In genomic region chr19:58021541-58022282, GRCh38 we compare ENCODE assay signal across 2 cellular contexts.
TF ChIP-seq lines count a peak whose summit lies in the region.

No MANE protein-coding gene starts in this region.

TF ChIP-seq in HEK293, 187 proteins besides CTCF, POLR2A, EP300 and RAD21:
- TF ChIP-seq ZNF433 (tag by site-specific recombination; IDR thresholded peaks at IDR 0.05; ENCODE audit: low read depth) (no peak), TRIM28 (IDR thresholded peaks at IDR 0.05; ENCODE audit: borderline replicate concordance, low read length) (no peak), ZNF501 (tag by site-specific recombination; IDR thresholded peaks at IDR 0.05) (no peak), GLIS2 (tag by site-specific recombination; IDR thresholded peaks at IDR 0.05) (no peak), SCRT2 (tag by site-specific recombination; IDR thresholded peaks at IDR 0.05) (peak; percentile 51), ZNF654 (tag by site-specific recombination; IDR thresholded peaks at IDR 0.05; ENCODE audit: low read depth) (peak; percentile 11; the same call in 1 of the 2 replicates), MZF1 (tag by site-specific recombination; IDR thresholded peaks at IDR 0.05; ENCODE audit: borderline replicate concordance) (no peak), PATZ1 (tag by site-specific recombination; IDR thresholded peaks at IDR 0.05) (no peak)
TF ChIP-seq in HEK293: peak in this region for 2.

TF ChIP-seq in HepG2, 621 proteins besides CTCF, POLR2A, EP300 and RAD21:
- TF ChIP-seq ZNF160 (CRISPR knock-in tag; IDR thresholded peaks at IDR 0.05) = no peak
- TF ChIP-seq, protein P1, sequence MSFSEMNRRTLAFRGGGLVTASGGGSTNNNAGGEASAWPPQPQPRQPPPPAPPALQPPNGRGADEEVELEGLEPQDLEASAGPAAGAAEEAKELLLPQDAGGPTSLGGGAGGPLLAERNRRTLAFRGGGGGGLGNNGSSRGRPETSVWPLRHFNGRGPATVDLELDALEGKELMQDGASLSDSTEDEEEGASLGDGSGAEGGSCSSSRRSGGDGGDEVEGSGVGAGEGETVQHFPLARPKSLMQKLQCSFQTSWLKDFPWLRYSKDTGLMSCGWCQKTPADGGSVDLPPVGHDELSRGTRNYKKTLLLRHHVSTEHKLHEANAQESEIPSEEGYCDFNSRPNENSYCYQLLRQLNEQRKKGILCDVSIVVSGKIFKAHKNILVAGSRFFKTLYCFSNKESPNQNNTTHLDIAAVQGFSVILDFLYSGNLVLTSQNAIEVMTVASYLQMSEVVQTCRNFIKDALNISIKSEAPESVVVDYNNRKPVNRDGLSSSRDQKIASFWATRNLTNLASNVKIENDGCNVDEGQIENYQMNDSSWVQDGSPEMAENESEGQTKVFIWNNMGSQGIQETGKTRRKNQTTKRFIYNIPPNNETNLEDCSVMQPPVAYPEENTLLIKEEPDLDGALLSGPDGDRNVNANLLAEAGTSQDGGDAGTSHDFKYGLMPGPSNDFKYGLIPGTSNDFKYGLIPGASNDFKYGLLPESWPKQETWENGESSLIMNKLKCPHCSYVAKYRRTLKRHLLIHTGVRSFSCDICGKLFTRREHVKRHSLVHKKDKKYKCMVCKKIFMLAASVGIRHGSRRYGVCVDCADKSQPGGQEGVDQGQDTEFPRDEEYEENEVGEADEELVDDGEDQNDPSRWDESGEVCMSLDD (CRISPR knock-in tag; IDR thresholded peaks at IDR 0.05; ENCODE audit: borderline replicate concordance) = no peak
- no peak for TF ChIP-seq ZNF713 (CRISPR knock-in tag; IDR thresholded peaks at IDR 0.05)
- TF ChIP-seq GABPA (IDR thresholded peaks at IDR 0.05; ENCODE audit: low read depth, low read length) = no peak
- peak; percentile 43; the same call in 1 of the 2 replicates for TF ChIP-seq GABPA (CRISPR knock-in tag; IDR thresholded peaks at IDR 0.05; ENCODE audit: low read depth)
- no peak for TF ChIP-seq SSRP1 (CRISPR knock-in tag; IDR thresholded peaks at IDR 0.05)
- TF ChIP-seq ZNF121 (CRISPR knock-in tag; IDR thresholded peaks at IDR 0.05) = no peak
- no peak for TF ChIP-seq ZNF460 (CRISPR knock-in tag; IDR thresholded peaks at IDR 0.05; ENCODE audit: borderline replicate concordance)
- TF ChIP-seq NR1H2 (CRISPR knock-in tag; IDR thresholded peaks at IDR 0.05; ENCODE audit: borderline replicate concordance, low read depth) = no peak
- no peak for TF ChIP-seq RXRB (CRISPR knock-in tag; IDR thresholded peaks at IDR 0.05; ENCODE audit: borderline replicate concordance)
- no peak for TF ChIP-seq FLYWCH1 (CRISPR knock-in tag; IDR thresholded peaks at IDR 0.05)
- peak; percentile 74 for TF ChIP-seq STAG1 (CRISPR knock-in tag; IDR thresholded peaks at IDR 0.05)
- TF ChIP-seq GATA4 (IDR thresholded peaks at IDR 0.05; ENCODE audit: borderline replicate concordance, low read depth) = no peak
- peak; percentile 87 for TF ChIP-seq THAP11 (CRISPR knock-in tag; IDR thresholded peaks at IDR 0.05)
- TF ChIP-seq EZH2 (conservative IDR thresholded peaks at IDR 0.05; ENCODE audit: low read depth, low read length) = no peak
- TF ChIP-seq SMC3 (IDR thresholded peaks at IDR 0.05; ENCODE audit: low read length) = peak; percentile 27; the same call in 1 of the 2 replicates
- TF ChIP-seq RFX5 (IDR thresholded peaks at IDR 0.05; ENCODE audit: low read depth, low read length) = no peak
- TF ChIP-seq, protein P2, sequence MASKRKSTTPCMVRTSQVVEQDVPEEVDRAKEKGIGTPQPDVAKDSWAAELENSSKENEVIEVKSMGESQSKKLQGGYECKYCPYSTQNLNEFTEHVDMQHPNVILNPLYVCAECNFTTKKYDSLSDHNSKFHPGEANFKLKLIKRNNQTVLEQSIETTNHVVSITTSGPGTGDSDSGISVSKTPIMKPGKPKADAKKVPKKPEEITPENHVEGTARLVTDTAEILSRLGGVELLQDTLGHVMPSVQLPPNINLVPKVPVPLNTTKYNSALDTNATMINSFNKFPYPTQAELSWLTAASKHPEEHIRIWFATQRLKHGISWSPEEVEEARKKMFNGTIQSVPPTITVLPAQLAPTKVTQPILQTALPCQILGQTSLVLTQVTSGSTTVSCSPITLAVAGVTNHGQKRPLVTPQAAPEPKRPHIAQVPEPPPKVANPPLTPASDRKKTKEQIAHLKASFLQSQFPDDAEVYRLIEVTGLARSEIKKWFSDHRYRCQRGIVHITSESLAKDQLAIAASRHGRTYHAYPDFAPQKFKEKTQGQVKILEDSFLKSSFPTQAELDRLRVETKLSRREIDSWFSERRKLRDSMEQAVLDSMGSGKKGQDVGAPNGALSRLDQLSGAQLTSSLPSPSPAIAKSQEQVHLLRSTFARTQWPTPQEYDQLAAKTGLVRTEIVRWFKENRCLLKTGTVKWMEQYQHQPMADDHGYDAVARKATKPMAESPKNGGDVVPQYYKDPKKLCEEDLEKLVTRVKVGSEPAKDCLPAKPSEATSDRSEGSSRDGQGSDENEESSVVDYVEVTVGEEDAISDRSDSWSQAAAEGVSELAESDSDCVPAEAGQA (IDR thresholded peaks at IDR 0.05; ENCODE audit: low read depth) = no peak
- TF ChIP-seq, protein P2 (CRISPR knock-in tag; IDR thresholded peaks at IDR 0.05; ENCODE audit: borderline replicate concordance) = no peak
- TF ChIP-seq ZNF781 (CRISPR knock-in tag; IDR thresholded peaks at IDR 0.05; ENCODE audit: borderline replicate concordance, not compliant biosample characterization) = no peak
- TF ChIP-seq FIP1L1 (IDR thresholded peaks at IDR 0.05; ENCODE audit: borderline replicate concordance, insufficient read depth, low read depth, low read length) = no peak
- TF ChIP-seq GABPB1 (CRISPR knock-in tag; IDR thresholded peaks at IDR 0.05) = peak; percentile 10; the same call in 1 of the 2 replicates
- TF ChIP-seq TBP (CRISPR knock-in tag; IDR thresholded peaks at IDR 0.05) = no peak
- TF ChIP-seq CHD4 (IDR thresholded peaks at IDR 0.05; ENCODE audit: borderline replicate concordance, low read length) = no peak
- peak; percentile 57 for TF ChIP-seq NFYC (CRISPR knock-in tag; IDR thresholded peaks at IDR 0.05)
- TF ChIP-seq, protein P3, sequence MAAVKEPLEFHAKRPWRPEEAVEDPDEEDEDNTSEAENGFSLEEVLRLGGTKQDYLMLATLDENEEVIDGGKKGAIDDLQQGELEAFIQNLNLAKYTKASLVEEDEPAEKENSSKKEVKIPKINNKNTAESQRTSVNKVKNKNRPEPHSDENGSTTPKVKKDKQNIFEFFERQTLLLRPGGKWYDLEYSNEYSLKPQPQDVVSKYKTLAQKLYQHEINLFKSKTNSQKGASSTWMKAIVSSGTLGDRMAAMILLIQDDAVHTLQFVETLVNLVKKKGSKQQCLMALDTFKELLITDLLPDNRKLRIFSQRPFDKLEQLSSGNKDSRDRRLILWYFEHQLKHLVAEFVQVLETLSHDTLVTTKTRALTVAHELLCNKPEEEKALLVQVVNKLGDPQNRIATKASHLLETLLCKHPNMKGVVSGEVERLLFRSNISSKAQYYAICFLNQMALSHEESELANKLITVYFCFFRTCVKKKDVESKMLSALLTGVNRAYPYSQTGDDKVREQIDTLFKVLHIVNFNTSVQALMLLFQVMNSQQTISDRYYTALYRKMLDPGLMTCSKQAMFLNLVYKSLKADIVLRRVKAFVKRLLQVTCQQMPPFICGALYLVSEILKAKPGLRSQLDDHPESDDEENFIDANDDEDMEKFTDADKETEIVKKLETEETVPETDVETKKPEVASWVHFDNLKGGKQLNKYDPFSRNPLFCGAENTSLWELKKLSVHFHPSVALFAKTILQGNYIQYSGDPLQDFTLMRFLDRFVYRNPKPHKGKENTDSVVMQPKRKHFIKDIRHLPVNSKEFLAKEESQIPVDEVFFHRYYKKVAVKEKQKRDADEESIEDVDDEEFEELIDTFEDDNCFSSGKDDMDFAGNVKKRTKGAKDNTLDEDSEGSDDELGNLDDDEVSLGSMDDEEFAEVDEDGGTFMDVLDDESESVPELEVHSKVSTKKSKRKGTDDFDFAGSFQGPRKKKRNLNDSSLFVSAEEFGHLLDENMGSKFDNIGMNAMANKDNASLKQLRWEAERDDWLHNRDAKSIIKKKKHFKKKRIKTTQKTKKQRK (IDR thresholded peaks at IDR 0.05; ENCODE audit: low read length) = no peak
- TF ChIP-seq ZIK1 (CRISPR knock-in tag; IDR thresholded peaks at IDR 0.05; ENCODE audit: borderline replicate concordance, low read depth) = no peak
- TF ChIP-seq ZMYM4 (CRISPR knock-in tag; IDR thresholded peaks at IDR 0.05) = peak; percentile 34; the same call in 1 of the 2 replicates
- TF ChIP-seq PLRG1 (conservative IDR thresholded peaks at IDR 0.05) = no peak
- no peak for TF ChIP-seq SRF (IDR thresholded peaks at IDR 0.05; ENCODE audit: low read depth, low read length)
- TF ChIP-seq ZSCAN31 (CRISPR knock-in tag; IDR thresholded peaks at IDR 0.05; ENCODE audit: low read depth) = no peak
- TF ChIP-seq, protein P4, sequence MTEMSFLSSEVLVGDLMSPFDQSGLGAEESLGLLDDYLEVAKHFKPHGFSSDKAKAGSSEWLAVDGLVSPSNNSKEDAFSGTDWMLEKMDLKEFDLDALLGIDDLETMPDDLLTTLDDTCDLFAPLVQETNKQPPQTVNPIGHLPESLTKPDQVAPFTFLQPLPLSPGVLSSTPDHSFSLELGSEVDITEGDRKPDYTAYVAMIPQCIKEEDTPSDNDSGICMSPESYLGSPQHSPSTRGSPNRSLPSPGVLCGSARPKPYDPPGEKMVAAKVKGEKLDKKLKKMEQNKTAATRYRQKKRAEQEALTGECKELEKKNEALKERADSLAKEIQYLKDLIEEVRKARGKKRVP (CRISPR knock-in tag; IDR thresholded peaks at IDR 0.05) = peak in 1 of 2 experiments; percentile 80; a peak in 2 of 4 replicates
- no peak for TF ChIP-seq ISL2 (CRISPR knock-in tag; IDR thresholded peaks at IDR 0.05)
- TF ChIP-seq CEBPG (CRISPR knock-in tag; IDR thresholded peaks at IDR 0.05) = peak; percentile 54
